In the genomic region with DNA sequence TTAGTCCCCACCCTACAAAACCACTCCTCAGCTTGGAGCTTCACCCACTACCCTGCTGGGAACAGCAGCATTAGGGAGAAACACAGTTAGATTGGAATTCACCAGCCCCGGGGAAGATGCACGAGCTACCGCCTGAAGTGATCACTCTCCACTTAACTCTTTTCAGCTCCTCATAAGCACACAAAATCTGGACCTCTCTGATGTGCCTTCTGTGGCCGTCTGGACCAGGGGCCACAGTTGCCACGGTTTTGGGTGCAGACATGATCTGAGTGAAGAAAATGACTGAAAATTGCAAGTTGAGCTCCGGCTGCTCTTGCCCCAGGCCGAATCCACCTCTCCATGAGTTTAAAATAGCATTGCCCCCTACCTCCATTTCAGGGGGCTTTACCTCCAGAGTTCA, we compare ENCODE assay signal across 40 cellular contexts.
"Had no signal": no experiment of that assay in that cellular context is flagged by ENCODE, and none has a peak within 500 bp of the region (broad histone marks: within the 10 kb centered on the region; RNA-seq: fewer than 3 reads in every experiment).

No MANE protein-coding gene starts in this region.

- H3K9me3 Mint-ChIP-seq: activated naive CD4-positive, alpha-beta T cell treated with anti-CD3 and anti-CD28 coated beads, Interleukin-2, amount 10 ng/mL, durations not matched to agents 7 days and 5 days; activated T-helper 2 cell treated with anti-CD3 and anti-CD28 coated beads, Interferon-gamma antibody, Interleukin-2, Interleukin-4, amounts not matched to agents 10 μg/mL and 5 μg/mL and 100 μg/mL, durations not matched to agents 14 hours and 24 hours and 36 hours had no signal

- H3K4me1 Mint-ChIP-seq: activated naive CD4-positive, alpha-beta T cell treated with anti-CD3 and anti-CD28 coated beads, Interleukin-2, amount 10 ng/mL, durations not matched to agents 7 days and 5 days; activated naive CD4-positive, alpha-beta T cell treated with anti-CD3 and anti-CD28 coated beads, Interleukin-2, amount 50 U/mL, for 24 hours; activated naive CD8-positive, alpha-beta T cell treated with anti-CD3 and anti-CD28 coated beads for 36 hours; activated naive CD8-positive, alpha-beta T cell treated with anti-CD3 and anti-CD28 coated beads, Interleukin-2, amount 10 ng/mL, durations not matched to agents 7 days and 5 days; activated naive CD8-positive, alpha-beta T cell treated with anti-CD3 and anti-CD28 coated beads, Interleukin-2, amount 50 U/mL, for 24 hours; activated T-helper 17 cell treated with anti-CD3 and anti-CD28 coated beads, Interleukin-2, amount 50 U/mL, for 72 hours; central memory CD8-positive, alpha-beta T cell had no signal

- H3K9me3 ChIP-seq: adrenal gland, ascending aorta, body of pancreas, breast epithelium had no signal

- DNase-seq: activated effector memory CD4-positive, alpha-beta T cell treated with anti-CD3 and anti-CD28 coated beads, Interleukin-2, amount 50 U/mL, for 16 hours; activated effector memory CD4-positive, alpha-beta T cell treated with Interleukin-2 at 50 U/mL for 16 hours; activated gamma-delta T cell; activated gamma-delta T cell treated with Interleukin-2 at 50 U/mL for 16 hours; activated naive CD4-positive, alpha-beta T cell; activated naive CD4-positive, alpha-beta T cell treated with anti-CD3 and anti-CD28 coated beads for 36 hours; activated naive CD4-positive, alpha-beta T cell treated with anti-CD3 and anti-CD28 coated beads, Interleukin-2, amount 10 ng/mL, durations not matched to agents 7 days and 5 days; activated naive CD4-positive, alpha-beta T cell treated with anti-CD3 and anti-CD28 coated beads, Interleukin-2, amount 50 U/mL, for 16 hours; activated naive CD4-positive, alpha-beta T cell treated with Interleukin-2 at 50 U/mL for 16 hours; activated naive CD8-positive, alpha-beta T cell treated with anti-CD3 and anti-CD28 coated beads for 36 hours; activated naive CD8-positive, alpha-beta T cell treated with anti-CD3 and anti-CD28 coated beads, Interleukin-2, amount 10 ng/mL, durations not matched to agents 7 days and 5 days; activated naive CD8-positive, alpha-beta T cell treated with anti-CD3 and anti-CD28 coated beads, Interleukin-2, amount 50 U/mL, for 24 hours; activated T-cell treated with anti-CD3 and anti-CD28 coated beads, Interleukin-2, amount 50 U/mL, for 1 hour; activated T-cell treated with anti-CD3 and anti-CD28 coated beads, Interleukin-2, amount 50 U/mL, for 24 hours; activated T-cell treated with anti-CD3 and anti-CD28 coated beads, Interleukin-2, amount 50 U/mL, for 4 hours; activated T-cell treated with anti-CD3 and anti-CD28 coated beads, Interleukin-2, amount 50 U/mL, for 48 hours; activated T-cell treated with anti-CD3 and anti-CD28 coated beads, Interleukin-2, amount 50 U/mL, for 72 hours; adrenal gland; amniotic stem cell; amygdala; anterior cingulate cortex; aorta; body of pancreas; brain microvascular endothelial cell; caudate nucleus; central memory CD4-positive, alpha-beta T cell; cerebellar nuclear complex had no signal

- H3K4me3 ChIP-seq: adrenal gland, ascending aorta, body of pancreas, breast epithelium, cardiac muscle cell had no signal

- H3K36me3 ChIP-seq: adrenal gland, ascending aorta, brain microvascular endothelial cell, breast epithelium, cardiac muscle cell had no signal

- H3K36me3 Mint-ChIP-seq: activated naive CD4-positive, alpha-beta T cell treated with anti-CD3 and anti-CD28 coated beads, Interleukin-2, amount 10 ng/mL, durations not matched to agents 7 days and 5 days; activated naive CD8-positive, alpha-beta T cell; activated naive CD8-positive, alpha-beta T cell treated with anti-CD3 and anti-CD28 coated beads, Interleukin-2, amount 10 ng/mL, durations not matched to agents 7 days and 5 days; brain had no signal

- H3K27me3 Mint-ChIP-seq: activated naive CD4-positive, alpha-beta T cell treated with anti-CD3 and anti-CD28 coated beads, Interleukin-2, amount 50 U/mL, for 24 hours; activated naive CD8-positive, alpha-beta T cell; activated naive CD8-positive, alpha-beta T cell treated with anti-CD3 and anti-CD28 coated beads for 36 hours had no signal

- H3K27me3 ChIP-seq: adrenal gland, ascending aorta, body of pancreas, brain microvascular endothelial cell, breast epithelium, cardiac muscle cell had no signal

- H3K27ac Mint-ChIP-seq: activated naive CD4-positive, alpha-beta T cell treated with anti-CD3 and anti-CD28 coated beads for 36 hours; activated naive CD4-positive, alpha-beta T cell treated with anti-CD3 and anti-CD28 coated beads, Interleukin-2, amount 10 ng/mL, durations not matched to agents 7 days and 5 days; activated naive CD4-positive, alpha-beta T cell treated with anti-CD3 and anti-CD28 coated beads, Interleukin-2, amount 50 U/mL, for 24 hours; activated naive CD4-positive, alpha-beta T cell treated with anti-CD3 and anti-CD28 coated beads, Interleukin-2, amount 50 U/mL, for 72 hours; activated naive CD8-positive, alpha-beta T cell; activated naive CD8-positive, alpha-beta T cell treated with anti-CD3 and anti-CD28 coated beads for 36 hours; activated naive CD8-positive, alpha-beta T cell treated with anti-CD3 and anti-CD28 coated beads, Interleukin-2, amount 10 ng/mL, durations not matched to agents 7 days and 5 days; activated naive CD8-positive, alpha-beta T cell treated with anti-CD3 and anti-CD28 coated beads, Interleukin-2, amount 50 U/mL, for 24 hours; activated T-cell treated with anti-CD3 and anti-CD28 coated beads, Interleukin-2, amount 50 U/mL, for 24 hours; activated T-helper 1 cell treated with anti-CD3 and anti-CD28 coated beads, Interleukin-12 subunit alpha, Interleukin-12 subunit beta, Interleukin-2, Interleukin-4 antibody, amounts not matched to agents 30 ng/mL and 10 ng/mL and 1 ng/mL, durations not matched to agents 14 hours and 24 hours and 36 hours; activated T-helper 17 cell treated with anti-CD3 and anti-CD28 coated beads, Interleukin-2, amount 50 U/mL, for 72 hours; activated T-helper 2 cell treated with anti-CD3 and anti-CD28 coated beads, Interferon-gamma antibody, Interleukin-2, Interleukin-4, amounts not matched to agents 10 μg/mL and 5 μg/mL and 100 μg/mL, durations not matched to agents 14 hours and 24 hours and 36 hours; brain had no signal

- FAIRE-seq: astrocyte, bronchial epithelial cell had no signal

- H3K27ac ChIP-seq: adrenal gland, ascending aorta, body of pancreas, brain microvascular endothelial cell, breast epithelium, cardiac muscle cell had no signal

- H3K4me1 ChIP-seq: breast epithelium had no signal

- H3K4me3 Mint-ChIP-seq: activated naive CD4-positive, alpha-beta T cell treated with anti-CD3 and anti-CD28 coated beads for 36 hours; activated naive CD4-positive, alpha-beta T cell treated with anti-CD3 and anti-CD28 coated beads, Interleukin-2, amount 10 ng/mL, durations not matched to agents 7 days and 5 days; activated naive CD4-positive, alpha-beta T cell treated with anti-CD3 and anti-CD28 coated beads, Interleukin-2, amount 50 U/mL, for 24 hours; activated naive CD8-positive, alpha-beta T cell; activated naive CD8-positive, alpha-beta T cell treated with anti-CD3 and anti-CD28 coated beads for 36 hours; activated naive CD8-positive, alpha-beta T cell treated with anti-CD3 and anti-CD28 coated beads, Interleukin-2, amount 10 ng/mL, durations not matched to agents 7 days and 5 days; activated naive CD8-positive, alpha-beta T cell treated with anti-CD3 and anti-CD28 coated beads, Interleukin-2, amount 50 U/mL, for 24 hours; activated T-cell treated with anti-CD3 and anti-CD28 coated beads, Interleukin-2, amount 50 U/mL, for 24 hours; activated T-cell treated with anti-CD3 and anti-CD28 coated beads, Interleukin-2, amount 50 U/mL, for 4 hours; activated T-cell treated with anti-CD3 and anti-CD28 coated beads, Interleukin-2, amount 50 U/mL, for 72 hours; activated T-helper 1 cell treated with anti-CD3 and anti-CD28 coated beads, Interleukin-12 subunit alpha, Interleukin-12 subunit beta, Interleukin-2, Interleukin-4 antibody, amounts not matched to agents 30 ng/mL and 10 ng/mL and 1 ng/mL, durations not matched to agents 14 hours and 24 hours and 36 hours; activated T-helper 17 cell treated with anti-CD3 and anti-CD28 coated beads, Interleukin-2, amount 50 U/mL, for 72 hours; brain; central memory CD8-positive, alpha-beta T cell had no signal
